ENCODE assay signal across 11 cellular contexts in genomic region chr2:144198116-144198515, GRCh38.
DNase-seq lines count a peak whose midpoint lies in the region; ATAC-seq and TF ChIP-seq lines count a peak whose summit lies in the region.
"Had no signal": no experiment of that assay in that cellular context is flagged by ENCODE, and none has a peak within 500 bp of the region (broad histone marks: within the 10 kb centered on the region; RNA-seq: fewer than 3 reads in every experiment).

No MANE protein-coding gene starts in this region.

- H4K8ac ChIP-seq in mesenchymal stem cell (ENCODE audit: low read length): no peak overlapping the region

- BruUV-seq in mammary epithelial cell (replicated peaks; lab: Mats Ljungman, UMichigan): no TSS peak

- intact Hi-C loops in mammary epithelial cell (cut with micrococcal nuclease): no loop called here
- intact Hi-C loops in aorta (cut with DNase I): no loop called here

- ATAC-seq in aorta (ENCODE audit: low FRiP score): no peak

- no peak overlapping the region for H2BK5ac ChIP-seq in mesenchymal stem cell (ENCODE audit: low read depth, low read length, poor library complexity, severe bottlenecking)

- H4K91ac ChIP-seq in mesenchymal stem cell (ENCODE audit: low read length): no peak overlapping the region

- H3K27me3 ChIP-seq in mammary epithelial cell (ENCODE audit: insufficient read depth, low read length): no peaks in the 10 kb centered on the region
- H3K27me3 ChIP-seq in mesenchymal stem cell (ENCODE audit: control insufficient read depth in 1 of 2, insufficient read depth in 1 of 2, low read length in 2 of 2): no peaks in the 10 kb centered on the region
- no peaks in the 10 kb centered on the region for H3K27me3 ChIP-seq in aorta (ENCODE audit: control insufficient read depth in 1 of 2, insufficient read depth in 2 of 2, low read length in 1 of 2)

- H2BK15ac ChIP-seq in mesenchymal stem cell (ENCODE audit: low read depth, poor library complexity, severe bottlenecking): no peak overlapping the region

- H3K4me3 ChIP-seq in mammary epithelial cell (replicated peaks in 1 of 3; ENCODE audit: insufficient read depth in 1 of 3, low read depth in 2 of 3, low read length in 3 of 3): no peak overlapping the region
- no peak overlapping the region for H3K4me3 ChIP-seq in mesenchymal stem cell (ENCODE audit: insufficient read depth in 1 of 2, low read depth in 1 of 2, low read length in 2 of 2)
- no peak overlapping the region for H3K4me3 ChIP-seq in aorta (ENCODE audit: low read length in 2 of 2)

- H3K4me2 ChIP-seq in mammary epithelial cell (ENCODE audit: insufficient read depth, low read depth, low read length): no peak overlapping the region
- no peak overlapping the region for H3K4me2 ChIP-seq in mesenchymal stem cell (ENCODE audit: low read length, poor library complexity, severe bottlenecking)

- H3K27ac ChIP-seq in mammary epithelial cell (ENCODE audit: insufficient read depth, low read depth, low read length) (no peak overlapping the region), mesenchymal stem cell (ENCODE audit: low read length, poor library complexity, severe bottlenecking) (no peak overlapping the region), aorta (ENCODE audit: low read depth in 1 of 2, low read length in 2 of 2) (no peak overlapping the region)

- no peak overlapping the region for H3K14ac ChIP-seq in mesenchymal stem cell (ENCODE audit: low read length in 2 of 2)

- H2BK120ac ChIP-seq in mesenchymal stem cell (ENCODE audit: low read depth, low read length): no peak overlapping the region

- H3K4me1 ChIP-seq in mammary epithelial cell (ENCODE audit: insufficient read depth, low read length) (no peaks in the 10 kb centered on the region), mesenchymal stem cell (ENCODE audit: control insufficient read depth, insufficient read depth, low read depth, low read length) (no peaks in the 10 kb centered on the region), aorta (ENCODE audit: control insufficient read depth in 1 of 2, insufficient read depth in 2 of 2, low read length in 2 of 2) (no peaks in the 10 kb centered on the region)

- H4K20me1 ChIP-seq in mammary epithelial cell (ENCODE audit: insufficient read depth, low read length): no peaks in the 10 kb centered on the region

- H3K36me3 ChIP-seq in mammary epithelial cell (ENCODE audit: insufficient read depth, low read length): no peaks in the 10 kb centered on the region
- no peaks in the 10 kb centered on the region for H3K36me3 ChIP-seq in mesenchymal stem cell (ENCODE audit: control insufficient read depth in 1 of 2, insufficient read depth in 2 of 2, low read depth in 1 of 2, low read length in 2 of 2)
- no peaks in the 10 kb centered on the region for H3K36me3 ChIP-seq in aorta (ENCODE audit: control insufficient read depth in 1 of 2, insufficient read depth in 2 of 2, low read length in 1 of 2)

- dilution Hi-C loops in mammary epithelial cell (cut with HindIII; ENCODE audit: low sequenced_read_pairs): no loop called here

- H3K79me1 ChIP-seq in mesenchymal stem cell (replicated peaks; ENCODE audit: low read length, poor library complexity, severe bottlenecking): peaks cover 2% of the 10 kb centered on the region

- no peak overlapping the region for H2BK12ac ChIP-seq in mesenchymal stem cell (ENCODE audit: low read length in 2 of 2)

- no peak overlapping the region for H3K4ac ChIP-seq in mesenchymal stem cell (ENCODE audit: low read depth in 1 of 2, low read length in 2 of 2)

- no peak overlapping the region for H2AK5ac ChIP-seq in mesenchymal stem cell (ENCODE audit: low read length, severe bottlenecking)

- CTCF ChIA-PET in mammary epithelial cell (lab: Charles Lee; ENCODE audit: low non-redundant PET): interaction anchor here (0.6 kb wide), 1 partner anchor 568 kb away, joined by 8 read pairs; no protein-coding TSS in a partner anchor

- no peaks in the 10 kb centered on the region for H3K9me3 ChIP-seq in mammary epithelial cell (replicated peaks; ENCODE audit: insufficient read depth, low read length)
- no peaks in the 10 kb centered on the region for H3K9me3 ChIP-seq in mesenchymal stem cell (ENCODE audit: control insufficient read depth, low read length)
- H3K9me3 ChIP-seq in aorta (ENCODE audit: control insufficient read depth, low read length): no peaks in the 10 kb centered on the region

- no peak for TF ChIP-seq CTCF in mammary epithelial cell (conservative IDR thresholded peaks at IDR 0.05 in 1 of 2, IDR thresholded peaks at IDR 0.05 in 1 of 2; ENCODE audit: extremely low read depth in 1 of 2, insufficient read depth in 1 of 2, low read depth in 1 of 2, low read length in 2 of 2)

- no peaks in the 10 kb centered on the region for H3K79me2 ChIP-seq in mammary epithelial cell (ENCODE audit: insufficient read depth, low read length)

- 58% methylated on average over 3 of the region's 3 CpGs for WGBS in mammary epithelial cell (ENCODE audit: low coverage, missing lambda C conversion rate)
- 50% methylated on average over 2 of the region's 3 CpGs for WGBS in mesenchymal stem cell
- 62% methylated on average over 3 of the region's 3 CpGs for WGBS in aorta, 2 donors

- peak; percentile 25 for DNase-seq in DMS53 (lab: John Stamatoyannopoulos, UW)
- DNase-seq in DMS53 treated with DMSO at 0.1 percent for 48 hours (lab: John Stamatoyannopoulos, UW; ENCODE audit: unreplicated experiment): no peak
- DNase-seq in M059J (ENCODE audit: low read depth): peak; percentile 78
- DNase-seq in mammary epithelial cell: peak; percentile 33
- DNase-seq in mesenchymal stem cell: peak; percentile 29
- no peak for DNase-seq in NCI-H345 (lab: John Stamatoyannopoulos, UW)
- no peak for DNase-seq in aorta
- DNase-seq in NCI-H2107 treated with DMSO at 0.1 percent for 48 hours (lab: John Stamatoyannopoulos, UW; ENCODE audit: unreplicated experiment): no peak
- DNase-seq: activated CD4-positive, alpha-beta T cell treated with anti-CD3 and anti-CD28 coated beads, Interleukin-2, amount 50 U/mL, for 48 hours; effector CD4-positive, alpha-beta T cell; H7 had no signal

- no peak overlapping the region for H3K23ac ChIP-seq in mesenchymal stem cell (ENCODE audit: low read length in 2 of 2)

- H2AFZ ChIP-seq in mammary epithelial cell (ENCODE audit: low read depth, low read length): peak overlapping the region; percentile 18
- no peak overlapping the region for H2AFZ ChIP-seq in mesenchymal stem cell (ENCODE audit: low read depth, low read length)

- in situ Hi-C loops in mammary epithelial cell (cut with MboI; ENCODE audit: low sequenced_read_pairs in 2 of 2): no loop called here

- H3K9ac ChIP-seq in mammary epithelial cell (ENCODE audit: insufficient read depth, low read length) (no peak overlapping the region), mesenchymal stem cell (ENCODE audit: low read length) (no peak overlapping the region)

- no peak overlapping the region for H3K18ac ChIP-seq in mesenchymal stem cell (ENCODE audit: low read depth in 1 of 2, low read length in 2 of 2)

Comparison
In these comparisons a context has a peak if more than half of its experiments do, and no peak if none do; other contexts are left out.
1. DNase-seq: peak in DMS53 (single experiment), M059J (single experiment), mammary epithelial cell (single experiment) and mesenchymal stem cell (single experiment); none in DMS53 treated with DMSO at 0.1 percent for 48 hours (single experiment), NCI-H345 (single experiment), aorta (0 of 2) and NCI-H2107 treated with DMSO at 0.1 percent for 48 hours (single experiment).